In the genomic region with DNA sequence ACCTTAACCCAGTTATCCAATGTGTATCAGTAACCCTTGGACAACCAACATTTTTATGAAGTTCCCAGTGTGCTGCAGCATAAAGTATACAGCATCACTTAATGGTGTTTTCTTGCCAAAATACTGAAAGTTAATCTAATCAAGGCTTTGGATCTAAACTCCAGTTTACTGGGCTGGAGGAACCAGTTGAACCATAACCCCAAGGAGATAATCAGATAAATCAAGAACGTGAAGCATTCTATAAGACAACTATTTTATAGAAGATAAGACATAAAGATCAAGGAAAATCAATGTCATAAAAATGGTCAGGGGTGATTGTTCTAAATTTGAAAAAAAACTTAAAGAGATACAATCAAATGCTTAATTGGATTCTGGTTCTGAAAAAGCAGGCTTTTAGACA, we compare ENCODE assay signal across 20 cellular contexts. TPM values are rescaled to one million over a fixed set of nuclear protein-coding genes. Genes with fewer than 3 reads are reported as not detected.
DNase-seq lines count a peak whose midpoint lies in the region; ATAC-seq and TF ChIP-seq lines count a peak whose summit lies in the region.
"Had no signal": no experiment of that assay in that cellular context is flagged by ENCODE, and none has a peak within 500 bp of the region (broad histone marks: within the 10 kb centered on the region; RNA-seq: fewer than 3 reads in every experiment).

No MANE protein-coding gene starts in this region.

- DNase-seq in SK-N-SH (no peak), GM23248 (no peak), osteoblast (ENCODE audit: insufficient read length, low spot score, missing footprints) (no peak), MV-4-11 (lab: John Stamatoyannopoulos, UW) (no peak)
- no peak for DNase-seq in activated CD4-positive, alpha-beta T cell treated with anti-CD3 and anti-CD28 coated beads, Interleukin-2, amount 50 U/mL, for 1 hour
- DNase-seq: 8988T, HCEC 1CT, IMR-90, NCI-H1105 treated with DMSO at 0.1 percent for 48 hours, NCI-H2029, NCI-H446, NCI-H524 treated with DMSO at 0.1 percent for 48 hours, NCI-H774, PC-3, SJCRH30 had no signal

- in situ Hi-C loops in GM23248 (cut with MboI) = no loop called here

- no peak overlapping the region for H3K4me3 ChIP-seq in SK-N-SH (ENCODE audit: low read depth in 2 of 2, low read length in 1 of 2)
- H3K4me3 ChIP-seq in GM23248 = no peak overlapping the region
- no peak overlapping the region for H3K4me3 ChIP-seq in osteoblast (ENCODE audit: insufficient read depth, low read length)
- H3K4me3 ChIP-seq: SJCRH30 had no signal

- H3K9me2 ChIP-seq in SK-N-SH (no peaks in the 10 kb centered on the region), GM23248 (ENCODE audit: insufficient read depth) (no peaks in the 10 kb centered on the region)

- CTCF ChIA-PET in SK-N-SH (lab: Yijun Ruan, JAX) = no interaction called here

- H3K9me3 ChIP-seq in SK-N-SH (no peaks in the 10 kb centered on the region), GM23248 (ENCODE audit: low read depth) (no peaks in the 10 kb centered on the region), osteoblast (ENCODE audit: low read depth, low read length) (no peaks in the 10 kb centered on the region)
- H3K9me3 ChIP-seq: SJCRH30 had no signal

- H3K4me2 ChIP-seq in SK-N-SH = no peak overlapping the region
- no peak overlapping the region for H3K4me2 ChIP-seq in GM23248 (ENCODE audit: unreplicated experiment)
- no peak overlapping the region for H3K4me2 ChIP-seq in osteoblast (ENCODE audit: insufficient read depth, low read length)
- H3K4me2 ChIP-seq: KMS-11 had no signal

- TF ChIP-seq EP300 in SK-N-SH (IDR thresholded peaks at IDR 0.05; ENCODE audit: borderline replicate concordance in 1 of 2, low read depth in 1 of 2, low read length in 1 of 2) = no peak

- POLR2A ChIA-PET in SK-N-SH (lab: Yijun Ruan, JAX) = no interaction called here

- H3F3A ChIP-seq in SK-N-SH (replicated peaks; ENCODE audit: insufficient read depth) (no peaks in the 10 kb centered on the region), GM23248 (ENCODE audit: insufficient read depth) (peaks cover 8% of the 10 kb centered on the region)

- H2AFZ ChIP-seq in SK-N-SH (ENCODE audit: low read depth) (peak overlapping the region; percentile 10; the same call in 1 of the 2 replicates), GM23248 (peak overlapping the region; percentile 13; the same call in 1 of the 2 replicates), osteoblast (ENCODE audit: low read length) (peak overlapping the region; percentile 54)

- H3K27ac ChIP-seq in SK-N-SH (ENCODE audit: low read depth in 2 of 2, low read length in 1 of 2) = no peak overlapping the region
- no peak overlapping the region for H3K27ac ChIP-seq in GM23248
- peak overlapping the region; percentile 95 for H3K27ac ChIP-seq in VCaP
- H3K27ac ChIP-seq in osteoblast (ENCODE audit: low read depth, low read length) = no peak overlapping the region
- H3K27ac ChIP-seq: KMS-11, SJCRH30 had no signal

- TF ChIP-seq RAD21 in SK-N-SH (IDR thresholded peaks at IDR 0.05; ENCODE audit: low read length) = no peak

- H3K4me1 ChIP-seq in SK-N-SH (ENCODE audit: control insufficient read depth in 1 of 2, insufficient read depth in 2 of 2, low read depth in 1 of 2, low read length in 1 of 2) (peaks cover 12% of the 10 kb centered on the region in 2 experiments; a peak in 3 of 4 replicates), GM23248 (ENCODE audit: insufficient read depth) (peaks cover 20% of the 10 kb centered on the region; the same call in 1 of the 2 replicates), osteoblast (ENCODE audit: insufficient read depth, low read length) (peaks cover 26% of the 10 kb centered on the region)

- H3K36me3 ChIP-seq in SK-N-SH (replicated peaks in 1 of 2; ENCODE audit: control insufficient read depth in 1 of 2, insufficient read depth in 2 of 2, low read length in 1 of 2) = peaks cover 0 to 4% of the 10 kb centered on the region in 2 experiments
- H3K36me3 ChIP-seq in GM23248 (ENCODE audit: low read depth) = no peaks in the 10 kb centered on the region
- no peaks in the 10 kb centered on the region for H3K36me3 ChIP-seq in osteoblast (ENCODE audit: insufficient read depth, low read length)
- H3K36me3 ChIP-seq: SJCRH30 had no signal

- ATAC-seq in SK-N-SH treated with all-trans-retinoic acid at 6 μM for 48 hours = no peak
- ATAC-seq in HG02970 (IDR thresholded peaks at IDR 0.05; ENCODE audit: low FRiP score, unreplicated experiment) = no peak
- ATAC-seq: PC-3, Right ventricle myocardium inferior had no signal

- 24% methylated on average over 1 of the region's 1 CpG for WGBS in SK-N-SH (ENCODE audit: low lambda C conversion rate)
- 34 to 37% methylated on average over 1 of the region's 1 CpG for WGBS in GM23248 (ENCODE audit: low coverage in 1 of 2, low lambda C conversion rate in 2 of 2, missing lambda C conversion rate in 2 of 2), 2 experiments

- no peak for TF ChIP-seq CTCF in SK-N-SH (IDR thresholded peaks at IDR 0.05)
- TF ChIP-seq CTCF in VCaP (conservative IDR thresholded peaks at IDR 0.05) = no peak
- no peak for TF ChIP-seq CTCF in osteoblast (IDR thresholded peaks at IDR 0.05; ENCODE audit: extremely low read depth, low read depth, low read length)

- H3K9ac ChIP-seq in SK-N-SH (no peak overlapping the region; the same call in 1 of the 2 replicates), GM23248 (no peak overlapping the region)
- H3K9ac ChIP-seq: KMS-11 had no signal

- H3K27me3 ChIP-seq in SK-N-SH (ENCODE audit: insufficient read depth) (no peaks in the 10 kb centered on the region), GM23248 (replicated peaks; ENCODE audit: insufficient read depth) (no peaks in the 10 kb centered on the region), osteoblast (ENCODE audit: insufficient read depth, low read length) (no peaks in the 10 kb centered on the region)
- H3K27me3 ChIP-seq: SJCRH30 had no signal

- H3K79me2 ChIP-seq in SK-N-SH (ENCODE audit: insufficient read depth) (peaks cover 23% of the 10 kb centered on the region), GM23248 (ENCODE audit: insufficient read depth) (peaks cover 23% of the 10 kb centered on the region), osteoblast (ENCODE audit: insufficient read depth, low read length) (peaks cover 24% of the 10 kb centered on the region)

- peaks cover 22% of the 10 kb centered on the region for H4K20me1 ChIP-seq in SK-N-SH (ENCODE audit: insufficient read depth)
- H4K20me1 ChIP-seq in GM23248 (ENCODE audit: insufficient read depth) = 0 out of 2 replicates have a peak, but pooled peaks cover 6% of the 10 kb centered on the region
- H4K20me1 ChIP-seq in osteoblast (ENCODE audit: insufficient read depth, low read length) = peaks cover 22% of the 10 kb centered on the region

TF ChIP-seq in SK-N-SH, 30 proteins besides CTCF, POLR2A, EP300 and RAD21 (continues in another document):
- TF ChIP-seq POLR2AphosphoS5 (IDR thresholded peaks at IDR 0.05; ENCODE audit: low read depth, low read length) (no peak), RCOR1 (IDR thresholded peaks at IDR 0.05; ENCODE audit: low read length) (no peak), FOSL2 (IDR thresholded peaks at IDR 0.05; ENCODE audit: borderline replicate concordance, low read depth) (no peak), ELF1 (IDR thresholded peaks at IDR 0.05) (no peak), TAF1 (IDR thresholded peaks at IDR 0.05; ENCODE audit: borderline replicate concordance, low read depth, low read length) (no peak)
- TF ChIP-seq, protein P1, sequence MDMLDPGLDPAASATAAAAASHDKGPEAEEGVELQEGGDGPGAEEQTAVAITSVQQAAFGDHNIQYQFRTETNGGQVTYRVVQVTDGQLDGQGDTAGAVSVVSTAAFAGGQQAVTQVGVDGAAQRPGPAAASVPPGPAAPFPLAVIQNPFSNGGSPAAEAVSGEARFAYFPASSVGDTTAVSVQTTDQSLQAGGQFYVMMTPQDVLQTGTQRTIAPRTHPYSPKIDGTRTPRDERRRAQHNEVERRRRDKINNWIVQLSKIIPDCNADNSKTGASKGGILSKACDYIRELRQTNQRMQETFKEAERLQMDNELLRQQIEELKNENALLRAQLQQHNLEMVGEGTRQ (IDR thresholded peaks at IDR 0.05; ENCODE audit: borderline replicate concordance, low read depth, low read length) = no peak
- TF ChIP-seq, protein P2, sequence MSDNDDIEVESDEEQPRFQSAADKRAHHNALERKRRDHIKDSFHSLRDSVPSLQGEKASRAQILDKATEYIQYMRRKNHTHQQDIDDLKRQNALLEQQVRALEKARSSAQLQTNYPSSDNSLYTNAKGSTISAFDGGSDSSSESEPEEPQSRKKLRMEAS (IDR thresholded peaks at IDR 0.05; ENCODE audit: low read depth) = no peak

TF ChIP-seq in SK-N-SH treated with all-trans-retinoic acid at 6 μM for 48 hours, 23 proteins besides CTCF, POLR2A, EP300 and RAD21:
- TF ChIP-seq ISL1 (CRISPR knock-in tag; IDR thresholded peaks at IDR 0.05) (no peak), ARNTL (CRISPR knock-in tag; IDR thresholded peaks at IDR 0.05; ENCODE audit: borderline replicate concordance, low read depth) (no peak)

RNA-seq across cellular contexts. Expression of a gene that starts 2.3 kb away (rescaled TPM):
- 11.8 and 12.1 TPM in 2 replicates for polyA plus RNA-seq in SK-N-SH (2012; rRNA removed)
- polyA plus RNA-seq in SK-N-SH (2012; cell fraction: cytosol; rRNA removed) = 15.6 and 17.2 TPM in 2 replicates
- 9.9 and 21.0 TPM in 2 replicates for polyA plus RNA-seq in SK-N-SH (2012; cell fraction: nucleus; rRNA removed)
- total RNA-seq in GM23248 (2014; rRNA removed; shearing (Covaris generic)) = 17.2 and 26.4 TPM in 2 replicates
- polyA plus RNA-seq in GM23248 (2016; fragmentation: Nextera tagmentation; extraction: Ambion mirVana) = 10.7 and 12.8 TPM in 2 replicates
- total RNA-seq in osteoblast = 35.1 and 35.9 TPM in 2 replicates

RNA-seq across cellular contexts. Expression of a gene that starts 51.0 kb away (rescaled TPM):
- polyA plus RNA-seq in SK-N-SH (2012; rRNA removed) (20.5 and 22.0 TPM in 2 replicates), GM23248 (2016; fragmentation: Nextera tagmentation; extraction: Ambion mirVana) (8.5 and 10.7 TPM in 2 replicates)
- 24.9 and 25.5 TPM in 2 replicates for polyA plus RNA-seq in SK-N-SH (2012; cell fraction: cytosol; rRNA removed)
- polyA plus RNA-seq in SK-N-SH (2012; cell fraction: nucleus; rRNA removed) = 11.6 and 21.6 TPM in 2 replicates
- 9.6 and 12.5 TPM in 2 replicates for total RNA-seq in GM23248 (2014; rRNA removed; shearing (Covaris generic))
- total RNA-seq in osteoblast = 17.7 and 19.5 TPM in 2 replicates
